ENCODE assay signal across 12 cellular contexts in the genomic region with DNA sequence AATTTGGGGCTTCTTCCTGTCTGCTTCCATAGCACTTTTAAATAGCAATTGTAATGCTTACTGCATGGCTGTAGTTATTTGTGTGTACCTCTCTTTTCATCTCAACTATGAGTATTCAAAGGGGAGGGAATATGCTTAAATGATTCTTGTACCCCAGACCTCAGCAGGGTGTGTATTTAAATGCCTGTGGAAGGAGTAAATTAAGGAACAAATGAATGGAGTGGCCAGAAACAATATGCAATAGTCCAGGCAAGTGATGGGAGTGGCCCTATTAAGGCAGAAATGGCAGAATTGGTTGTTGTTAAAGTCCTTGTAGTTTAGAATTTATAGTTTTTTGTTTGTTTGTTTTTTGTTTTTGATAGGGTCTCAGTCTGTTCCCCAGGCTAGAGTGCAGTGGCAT. TPM values are rescaled to one million over a fixed set of nuclear protein-coding genes. Genes with fewer than 3 reads are reported as not detected.
DNase-seq lines count a peak whose midpoint lies in the region; ATAC-seq and TF ChIP-seq lines count a peak whose summit lies in the region.
"Had no signal": no experiment of that assay in that cellular context is flagged by ENCODE, and none has a peak within 500 bp of the region (broad histone marks: within the 10 kb centered on the region; RNA-seq: fewer than 3 reads in every experiment).

No MANE protein-coding gene starts in this region.

- H2AFZ ChIP-seq in DND-41 (ENCODE audit: low read depth, low read length), result peak overlapping the region; percentile 90; the same call in 1 of the 2 replicates

- ATAC-seq in DND-41 (ENCODE audit: insufficient read depth, low read depth), result no peak
- no peak for ATAC-seq in WTC11

- H3K4me2 ChIP-seq in DND-41 (ENCODE audit: insufficient read depth, low read length), result peak overlapping the region; percentile 91

- H3K36me3 Mint-ChIP-seq in WTC11 (peaks cover 3% of the 10 kb centered on the region), immature natural killer cell (peaks cover 0 to 5% (median 3%) of the 10 kb centered on the region in 3 donors)

- no peaks in the 10 kb centered on the region for H3K9me3 ChIP-seq in DND-41 (ENCODE audit: insufficient read depth, low read length, severe bottlenecking)
- H3K9me3 ChIP-seq: esophagus muscularis mucosa had no signal

- H3K9ac ChIP-seq in DND-41 (ENCODE audit: low read depth, low read length), result peak overlapping the region; percentile 71

- H3K4me1 ChIP-seq in DND-41 (ENCODE audit: insufficient read depth, low read length), result peaks cover 29% of the 10 kb centered on the region

- POLR2A ChIA-PET in WTC11 (lab: Charles Lee), result no interaction called here

- CTCF ChIA-PET in WTC11 (lab: Charles Lee), result interaction anchor here (0.6 kb wide), 1 partner anchor 967 kb away, joined by 4 read pairs; no protein-coding TSS in a partner anchor

- H3K4me1 Mint-ChIP-seq in WTC11 (peaks cover 22% of the 10 kb centered on the region), immature natural killer cell (peaks cover 31 to 41% of the 10 kb centered on the region in 2 donors)

- H3K4me3 ChIP-seq in DND-41 (ENCODE audit: low read depth in 1 of 2, low read length in 2 of 2), result peak overlapping the region in 1 of 2 experiments; percentile 70; a peak in 2 of 4 replicates

- H3K27ac ChIP-seq in 22Rv1, result 0 out of 2 replicates have a peak overlapping the region, but pooled peaks have one; percentile 56
- peak overlapping the region; percentile 76 for H3K27ac ChIP-seq in DND-41 (ENCODE audit: low read length)
- H3K27ac ChIP-seq: esophagus muscularis mucosa had no signal

- no peak for TF ChIP-seq CTCF in 22Rv1 (IDR thresholded peaks at IDR 0.05)
- TF ChIP-seq CTCF in DND-41 (IDR thresholded peaks at IDR 0.05; ENCODE audit: borderline replicate concordance, extremely low read depth, low read length, poor library complexity, severe bottlenecking), result no peak
- TF ChIP-seq CTCF in WTC11 (IDR thresholded peaks at IDR 0.05), result no peak

- peaks cover 35% of the 10 kb centered on the region for H3K79me2 ChIP-seq in DND-41 (ENCODE audit: insufficient read depth, low read length)

- no peaks in the 10 kb centered on the region for H3K27me3 Mint-ChIP-seq in WTC11 (ENCODE audit: low read depth)
- H3K27me3 Mint-ChIP-seq in immature natural killer cell (ENCODE audit: low read depth in 3 of 3), result peaks cover 3 to 11% (median 9%) of the 10 kb centered on the region in 3 donors

- H3K27ac Mint-ChIP-seq in WTC11, result peak overlapping the region; percentile 84
- peak overlapping the region in 2 of 6 donors; percentile 87 to 89 for H3K27ac Mint-ChIP-seq in immature natural killer cell

- H3K36me3 ChIP-seq in DND-41 (ENCODE audit: insufficient read depth, low read length), result peaks cover 21% of the 10 kb centered on the region; the same call in 1 of the 2 replicates
- H3K36me3 ChIP-seq: esophagus muscularis mucosa had no signal

- H3K4me3 Mint-ChIP-seq in WTC11 (peak overlapping the region; percentile 95), immature natural killer cell (peak overlapping the region; percentile 97 to 100 (median 99))

- no peaks in the 10 kb centered on the region for H3K27me3 ChIP-seq in DND-41 (ENCODE audit: insufficient read depth, low read length, poor library complexity)
- H3K27me3 ChIP-seq: esophagus muscularis mucosa had no signal

- H4K20me1 ChIP-seq in DND-41 (ENCODE audit: insufficient read depth, low read length), result no peaks in the 10 kb centered on the region

- DNase-seq in DND-41 (no peak), WTC11 (ENCODE audit: low spot score) (no peak), immature natural killer cell (no peak), dedifferentiated amniotic fluid mesenchymal stem cell (ENCODE audit: extremely low spot score) (no peak), kidney glomerular epithelial cell (lab: John Stamatoyannopoulos, UW) (no peak)
- no peak for DNase-seq in activated effector memory CD4-positive, alpha-beta T cell treated with Interleukin-2 at 50 U/mL for 16 hours
- no peak for DNase-seq in stimulated activated CD8-positive, alpha-beta memory T cell treated with anti-CD3 and anti-CD28 coated beads, Interleukin-4, amount 100 ng/mL, for 48 hours
- DNase-seq: cerebellar nuclear complex, NCI-H2171 treated with DMSO at 0.1 percent for 48 hours, T-helper 9 cell had no signal

- H3K9me3 Mint-ChIP-seq in WTC11, result no peaks in the 10 kb centered on the region
- H3K9me3 Mint-ChIP-seq in immature natural killer cell, result no peaks in the 10 kb centered on the region

TF ChIP-seq in WTC11, 78 proteins besides CTCF, POLR2A, EP300 and RAD21 (continues in another document):
- no peak for TF ChIP-seq MXD4 (CRISPR knock-in tag; IDR thresholded peaks at IDR 0.05; ENCODE audit: borderline replicate concordance)
- TF ChIP-seq TCF7 (CRISPR knock-in tag; IDR thresholded peaks at IDR 0.05; ENCODE audit: low read depth), result no peak
- no peak for TF ChIP-seq NFATC4 (CRISPR knock-in tag; IDR thresholded peaks at IDR 0.05)
- TF ChIP-seq, protein P1, sequence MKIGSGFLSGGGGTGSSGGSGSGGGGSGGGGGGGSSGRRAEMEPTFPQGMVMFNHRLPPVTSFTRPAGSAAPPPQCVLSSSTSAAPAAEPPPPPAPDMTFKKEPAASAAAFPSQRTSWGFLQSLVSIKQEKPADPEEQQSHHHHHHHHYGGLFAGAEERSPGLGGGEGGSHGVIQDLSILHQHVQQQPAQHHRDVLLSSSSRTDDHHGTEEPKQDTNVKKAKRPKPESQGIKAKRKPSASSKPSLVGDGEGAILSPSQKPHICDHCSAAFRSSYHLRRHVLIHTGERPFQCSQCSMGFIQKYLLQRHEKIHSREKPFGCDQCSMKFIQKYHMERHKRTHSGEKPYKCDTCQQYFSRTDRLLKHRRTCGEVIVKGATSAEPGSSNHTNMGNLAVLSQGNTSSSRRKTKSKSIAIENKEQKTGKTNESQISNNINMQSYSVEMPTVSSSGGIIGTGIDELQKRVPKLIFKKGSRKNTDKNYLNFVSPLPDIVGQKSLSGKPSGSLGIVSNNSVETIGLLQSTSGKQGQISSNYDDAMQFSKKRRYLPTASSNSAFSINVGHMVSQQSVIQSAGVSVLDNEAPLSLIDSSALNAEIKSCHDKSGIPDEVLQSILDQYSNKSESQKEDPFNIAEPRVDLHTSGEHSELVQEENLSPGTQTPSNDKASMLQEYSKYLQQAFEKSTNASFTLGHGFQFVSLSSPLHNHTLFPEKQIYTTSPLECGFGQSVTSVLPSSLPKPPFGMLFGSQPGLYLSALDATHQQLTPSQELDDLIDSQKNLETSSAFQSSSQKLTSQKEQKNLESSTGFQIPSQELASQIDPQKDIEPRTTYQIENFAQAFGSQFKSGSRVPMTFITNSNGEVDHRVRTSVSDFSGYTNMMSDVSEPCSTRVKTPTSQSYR (CRISPR knock-in tag; IDR thresholded peaks at IDR 0.05), result no peak
- TF ChIP-seq, protein P2, sequence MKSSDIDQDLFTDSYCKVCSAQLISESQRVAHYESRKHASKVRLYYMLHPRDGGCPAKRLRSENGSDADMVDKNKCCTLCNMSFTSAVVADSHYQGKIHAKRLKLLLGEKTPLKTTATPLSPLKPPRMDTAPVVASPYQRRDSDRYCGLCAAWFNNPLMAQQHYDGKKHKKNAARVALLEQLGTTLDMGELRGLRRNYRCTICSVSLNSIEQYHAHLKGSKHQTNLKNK (CRISPR knock-in tag; IDR thresholded peaks at IDR 0.05), result no peak
- TF ChIP-seq, protein P3, sequence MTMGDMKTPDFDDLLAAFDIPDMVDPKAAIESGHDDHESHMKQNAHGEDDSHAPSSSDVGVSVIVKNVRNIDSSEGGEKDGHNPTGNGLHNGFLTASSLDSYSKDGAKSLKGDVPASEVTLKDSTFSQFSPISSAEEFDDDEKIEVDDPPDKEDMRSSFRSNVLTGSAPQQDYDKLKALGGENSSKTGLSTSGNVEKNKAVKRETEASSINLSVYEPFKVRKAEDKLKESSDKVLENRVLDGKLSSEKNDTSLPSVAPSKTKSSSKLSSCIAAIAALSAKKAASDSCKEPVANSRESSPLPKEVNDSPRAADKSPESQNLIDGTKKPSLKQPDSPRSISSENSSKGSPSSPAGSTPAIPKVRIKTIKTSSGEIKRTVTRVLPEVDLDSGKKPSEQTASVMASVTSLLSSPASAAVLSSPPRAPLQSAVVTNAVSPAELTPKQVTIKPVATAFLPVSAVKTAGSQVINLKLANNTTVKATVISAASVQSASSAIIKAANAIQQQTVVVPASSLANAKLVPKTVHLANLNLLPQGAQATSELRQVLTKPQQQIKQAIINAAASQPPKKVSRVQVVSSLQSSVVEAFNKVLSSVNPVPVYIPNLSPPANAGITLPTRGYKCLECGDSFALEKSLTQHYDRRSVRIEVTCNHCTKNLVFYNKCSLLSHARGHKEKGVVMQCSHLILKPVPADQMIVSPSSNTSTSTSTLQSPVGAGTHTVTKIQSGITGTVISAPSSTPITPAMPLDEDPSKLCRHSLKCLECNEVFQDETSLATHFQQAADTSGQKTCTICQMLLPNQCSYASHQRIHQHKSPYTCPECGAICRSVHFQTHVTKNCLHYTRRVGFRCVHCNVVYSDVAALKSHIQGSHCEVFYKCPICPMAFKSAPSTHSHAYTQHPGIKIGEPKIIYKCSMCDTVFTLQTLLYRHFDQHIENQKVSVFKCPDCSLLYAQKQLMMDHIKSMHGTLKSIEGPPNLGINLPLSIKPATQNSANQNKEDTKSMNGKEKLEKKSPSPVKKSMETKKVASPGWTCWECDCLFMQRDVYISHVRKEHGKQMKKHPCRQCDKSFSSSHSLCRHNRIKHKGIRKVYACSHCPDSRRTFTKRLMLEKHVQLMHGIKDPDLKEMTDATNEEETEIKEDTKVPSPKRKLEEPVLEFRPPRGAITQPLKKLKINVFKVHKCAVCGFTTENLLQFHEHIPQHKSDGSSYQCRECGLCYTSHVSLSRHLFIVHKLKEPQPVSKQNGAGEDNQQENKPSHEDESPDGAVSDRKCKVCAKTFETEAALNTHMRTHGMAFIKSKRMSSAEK (CRISPR knock-in tag; IDR thresholded peaks at IDR 0.05; ENCODE audit: borderline replicate concordance), result no peak
- TF ChIP-seq, protein P4, sequence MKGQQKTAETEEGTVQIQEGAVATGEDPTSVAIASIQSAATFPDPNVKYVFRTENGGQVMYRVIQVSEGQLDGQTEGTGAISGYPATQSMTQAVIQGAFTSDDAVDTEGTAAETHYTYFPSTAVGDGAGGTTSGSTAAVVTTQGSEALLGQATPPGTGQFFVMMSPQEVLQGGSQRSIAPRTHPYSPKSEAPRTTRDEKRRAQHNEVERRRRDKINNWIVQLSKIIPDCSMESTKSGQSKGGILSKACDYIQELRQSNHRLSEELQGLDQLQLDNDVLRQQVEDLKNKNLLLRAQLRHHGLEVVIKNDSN (CRISPR knock-in tag; IDR thresholded peaks at IDR 0.05), result no peak
- no peak for TF ChIP-seq NR3C1 (CRISPR knock-in tag; conservative IDR thresholded peaks at IDR 0.05; ENCODE audit: low read depth)
- TF ChIP-seq SMAD3 (CRISPR knock-in tag; IDR thresholded peaks at IDR 0.05; ENCODE audit: borderline replicate concordance), result no peak

RNA-seq across cellular contexts. Expression of a gene that starts 1.5 kb away (rescaled TPM):
- total RNA-seq in WTC11 (2021), result 14.2 to 27.8 TPM (median 26.4 TPM) in 3 replicates
- 10 to 100 TPM; 17.6 to 20.8 (median 17.7) TPM for polyA plus RNA-seq in immature natural killer cell

RNA-seq across cellular contexts. Expression of a gene that starts 4.7 kb away (rescaled TPM):
- total RNA-seq in WTC11 (2021), result 18.8 to 25.8 TPM (median 20.9 TPM) in 3 replicates
- polyA plus RNA-seq in immature natural killer cell, result 1 to 10 TPM in 2 of 3 donors, not detected in 1; 3.1 to 4.3 TPM
